ENCODE assay signal across 13 cellular contexts in the genomic region with DNA sequence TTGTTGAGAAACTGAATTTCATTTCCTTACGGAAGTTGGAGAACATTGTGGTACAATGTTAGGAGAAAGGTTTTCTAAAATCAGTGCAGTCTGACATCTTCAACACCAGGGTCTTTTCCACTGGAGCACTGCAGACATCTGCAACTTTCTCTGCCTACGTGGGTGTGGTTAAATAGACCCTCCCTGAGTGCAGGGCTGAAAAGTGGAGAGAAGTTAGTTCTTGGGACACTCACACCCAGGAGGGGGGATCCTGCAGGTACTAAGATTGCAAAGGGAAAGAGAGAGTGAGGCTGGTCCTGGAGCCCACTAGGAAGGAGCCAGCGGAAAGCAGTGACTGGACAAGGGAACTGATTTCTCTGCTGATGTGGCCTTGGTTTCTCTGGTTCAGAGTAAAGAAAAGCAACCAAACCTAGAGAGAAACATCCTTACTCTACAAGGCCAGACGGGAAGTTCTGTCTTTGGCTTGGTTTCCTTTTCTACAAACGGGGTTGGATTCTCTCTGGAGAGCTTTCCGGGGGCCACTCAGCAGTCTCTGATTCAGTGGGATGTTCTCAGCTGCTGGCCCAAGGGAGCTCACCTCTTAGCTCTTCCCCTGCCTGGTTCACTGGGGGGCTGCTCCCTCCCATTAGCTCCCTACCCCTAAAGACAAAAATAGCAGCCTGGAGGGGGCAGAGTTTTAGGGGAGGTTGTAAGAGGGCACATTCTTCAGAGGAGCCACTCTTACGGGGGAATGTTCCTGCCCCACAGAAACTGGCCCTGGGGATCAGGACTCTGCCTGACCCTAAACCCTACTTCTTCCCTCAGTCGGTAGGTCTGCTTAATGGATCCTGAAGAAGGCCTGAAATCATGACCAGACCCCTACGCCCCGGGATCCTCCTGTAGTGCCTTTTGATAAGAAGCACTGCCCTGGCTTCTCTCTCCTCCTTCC.
DNase-seq lines count a peak whose midpoint lies in the region; ATAC-seq and TF ChIP-seq lines count a peak whose summit lies in the region.
"Had no signal": no experiment of that assay in that cellular context is flagged by ENCODE, and none has a peak within 500 bp of the region (broad histone marks: within the 10 kb centered on the region; RNA-seq: fewer than 3 reads in every experiment).

No MANE protein-coding gene starts in this region.

- H3K27me3 Mint-ChIP-seq in T-helper 2 cell treated with Interferon-gamma antibody and Interleukin-4, amounts not matched to agents 5 μg/mL and 100 μg/mL, for 36 hours (ENCODE audit: low read depth): no peaks in the 10 kb centered on the region
- H3K27me3 Mint-ChIP-seq in effector memory CD8-positive, alpha-beta T cell: no peaks in the 10 kb centered on the region
- H3K27me3 Mint-ChIP-seq in nephron progenitor cell (ENCODE audit: low read depth, poor library complexity): no peaks in the 10 kb centered on the region

- H3K36me3 Mint-ChIP-seq in T-helper 2 cell treated with Interferon-gamma antibody and Interleukin-4, amounts not matched to agents 5 μg/mL and 100 μg/mL, for 36 hours (ENCODE audit: low read depth): peaks cover 70% of the 10 kb centered on the region
- H3K36me3 Mint-ChIP-seq in effector memory CD8-positive, alpha-beta T cell (ENCODE audit: insufficient read depth): peaks cover 89% of the 10 kb centered on the region
- H3K36me3 Mint-ChIP-seq in nephron progenitor cell (ENCODE audit: low read depth): peaks cover 27% of the 10 kb centered on the region

- TF ChIP-seq CTCF in nephron progenitor cell (IDR thresholded peaks at IDR 0.05): no peak

- peaks cover 62% of the 10 kb centered on the region for H3K4me1 Mint-ChIP-seq in T-helper 2 cell treated with Interferon-gamma antibody and Interleukin-4, amounts not matched to agents 5 μg/mL and 100 μg/mL, for 36 hours (ENCODE audit: low read depth)
- H3K4me1 Mint-ChIP-seq in effector memory CD8-positive, alpha-beta T cell (ENCODE audit: low read depth in 2 of 2): peaks cover 70 to 74% of the 10 kb centered on the region in 2 donors
- H3K4me1 Mint-ChIP-seq in nephron progenitor cell: peaks cover 59% of the 10 kb centered on the region

- no peak for DNase-seq in T-helper 2 cell treated with Interferon-gamma antibody and Interleukin-4, amounts not matched to agents 5 μg/mL and 100 μg/mL, for 36 hours (ENCODE audit: low spot score)
- DNase-seq in T-helper 2 cell: no peak
- DNase-seq in RKO (ENCODE audit: low spot score): peak; percentile 52
- no peak for DNase-seq in effector memory CD8-positive, alpha-beta T cell
- no peak for DNase-seq in nephron progenitor cell
- no peak for DNase-seq in NCI-H1417 (lab: John Stamatoyannopoulos, UW)
- DNase-seq: 8988T, body of pancreas, NCI-H1048, transverse colon had no signal

- no peak for ATAC-seq in effector memory CD8-positive, alpha-beta T cell (replicated peaks)
- ATAC-seq in GM21529 (IDR thresholded peaks at IDR 0.05; ENCODE audit: unreplicated experiment) (no peak), GM18909 (IDR thresholded peaks at IDR 0.05; ENCODE audit: poor library complexity, unreplicated experiment) (no peak)
- ATAC-seq: body of pancreas had no signal

- peak overlapping the region; percentile 86 for H3K4me3 Mint-ChIP-seq in T-helper 2 cell treated with Interferon-gamma antibody and Interleukin-4, amounts not matched to agents 5 μg/mL and 100 μg/mL, for 36 hours
- peak overlapping the region; percentile 92 to 95 for H3K4me3 Mint-ChIP-seq in effector memory CD8-positive, alpha-beta T cell
- H3K4me3 Mint-ChIP-seq in nephron progenitor cell: peak overlapping the region; percentile 65
- H3K4me3 Mint-ChIP-seq: mesothelial cell of epicardium had no signal

- no peaks in the 10 kb centered on the region for H3K9me3 Mint-ChIP-seq in T-helper 2 cell treated with Interferon-gamma antibody and Interleukin-4, amounts not matched to agents 5 μg/mL and 100 μg/mL, for 36 hours
- H3K9me3 Mint-ChIP-seq in effector memory CD8-positive, alpha-beta T cell: no peaks in the 10 kb centered on the region
- H3K9me3 Mint-ChIP-seq in nephron progenitor cell: no peaks in the 10 kb centered on the region
- H3K9me3 Mint-ChIP-seq: mesothelial cell of epicardium had no signal

- peak overlapping the region; percentile 36 for H3K27ac Mint-ChIP-seq in T-helper 2 cell treated with Interferon-gamma antibody and Interleukin-4, amounts not matched to agents 5 μg/mL and 100 μg/mL, for 36 hours
- H3K27ac Mint-ChIP-seq in effector memory CD8-positive, alpha-beta T cell: peak overlapping the region; percentile 68 to 86
- no peak overlapping the region for H3K27ac Mint-ChIP-seq in nephron progenitor cell
- H3K27ac Mint-ChIP-seq: mesothelial cell of epicardium had no signal
